Comparison of ENCODE assay signal across 10 cellular contexts in the genomic region with DNA sequence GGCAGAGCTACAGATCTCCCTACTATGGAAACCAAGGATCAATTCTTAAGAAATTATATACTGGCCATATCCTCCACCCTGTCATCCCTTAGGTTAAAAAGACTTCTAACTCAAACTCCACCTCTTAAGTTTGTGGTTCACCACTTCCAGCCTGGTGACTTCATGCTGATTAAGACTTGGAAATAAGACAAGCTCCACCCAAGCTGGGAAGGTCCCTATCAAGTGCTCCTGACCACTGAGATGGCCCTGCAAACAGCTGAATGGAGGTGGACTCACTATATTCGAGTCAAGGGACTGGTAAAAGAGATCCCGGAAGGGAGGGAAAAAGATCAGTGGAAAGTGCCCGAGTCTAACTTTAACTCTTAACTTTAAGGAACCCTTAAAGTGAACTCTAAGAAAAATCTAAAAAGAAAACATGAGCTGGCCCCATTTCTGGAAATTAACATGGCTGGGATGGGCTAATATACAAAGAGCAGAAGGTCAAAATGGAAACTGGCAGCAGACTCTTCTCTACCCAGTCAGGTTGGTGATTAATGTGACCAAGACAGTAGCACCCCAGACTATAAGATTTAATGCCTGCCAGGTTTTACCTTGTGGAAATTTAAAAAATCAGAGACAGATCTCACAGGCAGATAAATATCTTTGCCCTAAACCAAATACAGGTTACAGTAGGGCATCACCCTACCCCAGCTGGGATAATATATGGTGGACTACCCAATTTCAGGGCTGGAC. TPM values are rescaled to one million over a fixed set of nuclear protein-coding genes. Genes with fewer than 3 reads are reported as not detected.
DNase-seq lines count a peak whose midpoint lies in the region; ATAC-seq and TF ChIP-seq lines count a peak whose summit lies in the region.
"Had no signal": no experiment of that assay in that cellular context is flagged by ENCODE, and none has a peak within 500 bp of the region (broad histone marks: within the 10 kb centered on the region; RNA-seq: fewer than 3 reads in every experiment).

No MANE protein-coding gene starts in this region.

- peak overlapping the region in 1 of 2 donors; percentile 53 for H3K4me3 Mint-ChIP-seq in stimulated activated naive B cell treated with anti-CD40 and anti-IgM and Interleukin-4, amounts not matched to agents 10 μg/mL and 1 μg/mL and 100 μg/mL, for 72 hours

- H3K27ac ChIP-seq in mammary epithelial cell (ENCODE audit: insufficient read depth, low read depth, low read length) = peak overlapping the region; percentile 40
- H3K27ac ChIP-seq: parathyroid adenoma, upper lobe of left lung had no signal

- CTCF ChIA-PET in mammary epithelial cell (lab: Charles Lee; ENCODE audit: low non-redundant PET) = interaction anchor here (0.5 kb wide), 2 partner anchors 134 to 446 kb away, joined by 3 read pairs; partner anchors contain the start of gene C15orf39

- peaks cover 27% of the 10 kb centered on the region for H3K4me1 ChIP-seq in mammary epithelial cell (ENCODE audit: insufficient read depth, low read length)
- H3K4me1 ChIP-seq: parathyroid adenoma had no signal

- H3K9me3 ChIP-seq in mammary epithelial cell (replicated peaks; ENCODE audit: insufficient read depth, low read length) = no peaks in the 10 kb centered on the region
- H3K9me3 ChIP-seq: upper lobe of left lung had no signal

- peaks cover 3% of the 10 kb centered on the region in 2 donors for H3K27me3 Mint-ChIP-seq in stimulated activated naive B cell treated with anti-CD40 and anti-IgM and Interleukin-4, amounts not matched to agents 10 μg/mL and 1 μg/mL and 100 μg/mL, for 72 hours

- BruUV-seq in mammary epithelial cell (replicated peaks; lab: Mats Ljungman, UMichigan) = TSS peak; percentile 74

- in situ Hi-C loops in mammary epithelial cell (cut with MboI; ENCODE audit: low sequenced_read_pairs in 2 of 2) = no loop called here

- H3K4me2 ChIP-seq in mammary epithelial cell (ENCODE audit: insufficient read depth, low read depth, low read length) = peak overlapping the region; percentile 15

- H3K27ac Mint-ChIP-seq in stimulated activated naive B cell treated with anti-CD40 and anti-IgM and Interleukin-4, amounts not matched to agents 10 μg/mL and 1 μg/mL and 100 μg/mL, for 72 hours = peak overlapping the region; percentile 87

- dilution Hi-C loops in mammary epithelial cell (cut with HindIII; ENCODE audit: low sequenced_read_pairs) = no loop called here

- no peaks in the 10 kb centered on the region for H3K27me3 ChIP-seq in mammary epithelial cell (ENCODE audit: insufficient read depth, low read length)
- H3K27me3 ChIP-seq: upper lobe of left lung had no signal

- peaks cover 10 to 14% of the 10 kb centered on the region in 2 donors for H3K36me3 Mint-ChIP-seq in stimulated activated naive B cell treated with anti-CD40 and anti-IgM and Interleukin-4, amounts not matched to agents 10 μg/mL and 1 μg/mL and 100 μg/mL, for 72 hours

- 69% methylated on average over 3 of the region's 3 CpGs for WGBS in mammary epithelial cell (ENCODE audit: low coverage, missing lambda C conversion rate)

- peak; percentile 8 to 46 for ATAC-seq in stimulated activated naive B cell treated with anti-CD40 and anti-IgM and Interleukin-4, amounts not matched to agents 10 μg/mL and 1 μg/mL and 100 μg/mL, for 72 hours (replicated peaks)
- ATAC-seq in left colon = no peak

- DNase-seq in activated CD4-positive, alpha-beta T cell treated with anti-CD3 and anti-CD28 coated beads for 48 hours = peak; percentile 52
- DNase-seq in activated CD4-positive, alpha-beta T cell treated with anti-CD3 and anti-CD28 coated beads for 1 hour = no peak
- DNase-seq in RPMI8226 (peak; percentile 82), mammary epithelial cell (peak; percentile 90), NCI-H2227 treated with DMSO at 0.1 percent for 48 hours (lab: John Stamatoyannopoulos, UW) (no peak), left colon (no peak), cerebellar cortex (ENCODE audit: low spot score) (no peak)
- peak; percentile 50 for DNase-seq in stimulated activated naive B cell treated with anti-CD40 and anti-IgM and Interleukin-4, amounts not matched to agents 10 μg/mL and 1 μg/mL and 100 μg/mL, for 72 hours

- H3K36me3 ChIP-seq in mammary epithelial cell (ENCODE audit: insufficient read depth, low read length) = no peaks in the 10 kb centered on the region
- H3K36me3 ChIP-seq: upper lobe of left lung had no signal

- H3K4me1 Mint-ChIP-seq in stimulated activated naive B cell treated with anti-CD40 and anti-IgM and Interleukin-4, amounts not matched to agents 10 μg/mL and 1 μg/mL and 100 μg/mL, for 72 hours = peaks cover 40 to 62% of the 10 kb centered on the region in 2 donors

- H3K9me3 Mint-ChIP-seq in stimulated activated naive B cell treated with anti-CD40 and anti-IgM and Interleukin-4, amounts not matched to agents 10 μg/mL and 1 μg/mL and 100 μg/mL, for 72 hours = peaks cover 0 to 7% of the 10 kb centered on the region in 2 donors

- no peaks in the 10 kb centered on the region for H3K79me2 ChIP-seq in mammary epithelial cell (ENCODE audit: insufficient read depth, low read length)
- H3K79me2 ChIP-seq: parathyroid adenoma had no signal

- H4K20me1 ChIP-seq in mammary epithelial cell (ENCODE audit: insufficient read depth, low read length) = no peaks in the 10 kb centered on the region

- no peak for TF ChIP-seq CTCF in mammary epithelial cell (conservative IDR thresholded peaks at IDR 0.05 in 1 of 2, IDR thresholded peaks at IDR 0.05 in 1 of 2; ENCODE audit: extremely low read depth in 1 of 2, insufficient read depth in 1 of 2, low read depth in 1 of 2, low read length in 2 of 2)

- no peak overlapping the region for H3K9ac ChIP-seq in mammary epithelial cell (ENCODE audit: insufficient read depth, low read length)
- H3K9ac ChIP-seq: parathyroid adenoma had no signal

- intact Hi-C loops in mammary epithelial cell (cut with micrococcal nuclease) = no loop called here
- intact Hi-C loops in left colon (cut with DNase I, micrococcal nuclease) = no loop called here

- H3K4me3 ChIP-seq in mammary epithelial cell (replicated peaks in 1 of 3; ENCODE audit: insufficient read depth in 1 of 3, low read depth in 2 of 3, low read length in 3 of 3) = no peak overlapping the region
- H3K4me3 ChIP-seq: upper lobe of left lung had no signal

- H2AFZ ChIP-seq in mammary epithelial cell (ENCODE audit: low read depth, low read length) = no peak overlapping the region
- H2AFZ ChIP-seq: parathyroid adenoma had no signal

RNA-seq across cellular contexts. Expression of gene PPCDC, which starts 43.9 kb away (rescaled TPM):
- total RNA-seq in mammary epithelial cell (10 to 100 TPM in 1 of 2 donors, 1 to 10 TPM in 1; 8.2 to 20.9 TPM), left colon (10 to 100 TPM; 11.1 to 13.6 TPM)
- 23.0 TPM for polyA plus RNA-seq in mammary epithelial cell
- 11.3 TPM for polyA minus RNA-seq in mammary epithelial cell

Comparison
In these comparisons a context has a peak if more than half of its experiments do, and no peak if none do; other contexts are left out.
1. DNase-seq: peak in activated CD4-positive, alpha-beta T cell treated with anti-CD3 and anti-CD28 coated beads for 48 hours (single experiment), RPMI8226 (single experiment), mammary epithelial cell (single experiment) and stimulated activated naive B cell treated with anti-CD40 and anti-IgM and Interleukin-4, amounts not matched to agents 10 μg/mL and 1 μg/mL and 100 μg/mL, for 72 hours (single experiment); none in activated CD4-positive, alpha-beta T cell treated with anti-CD3 and anti-CD28 coated beads for 1 hour (single experiment), NCI-H2227 treated with DMSO at 0.1 percent for 48 hours (single experiment), left colon (0 of 2) and cerebellar cortex (single experiment).